Comparison of ENCODE assay signal across 1 cellular context in the genomic region with DNA sequence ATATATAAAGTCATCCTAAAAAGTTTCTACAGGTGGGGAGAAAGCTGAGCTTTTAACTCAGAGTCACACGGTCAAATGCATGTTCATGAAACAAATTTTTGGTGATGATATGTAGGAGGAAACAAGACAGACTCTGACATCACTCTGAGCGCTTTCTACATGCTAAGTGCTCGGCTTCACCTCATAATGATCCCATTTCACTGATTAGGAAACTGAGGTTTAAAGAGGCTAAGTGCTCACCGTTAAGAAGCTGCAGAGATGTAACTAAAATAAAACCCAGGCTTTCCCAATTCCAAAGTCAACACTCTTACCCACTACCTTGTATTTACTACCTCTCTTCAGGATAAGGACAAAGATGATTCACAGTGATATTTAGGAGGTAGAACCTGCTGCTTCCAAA.
TF ChIP-seq lines count a peak whose summit lies in the region.

No MANE protein-coding gene starts in this region.

TF ChIP-seq in K562, 482 proteins besides CTCF, POLR2A, EP300 and RAD21:
- TF ChIP-seq CHD4 (IDR thresholded peaks at IDR 0.05; ENCODE audit: insufficient read depth, insufficient replicate concordance, low read depth, low read length, poor library complexity, severe bottlenecking): peak; percentile 47
- TF ChIP-seq, protein P1, sequence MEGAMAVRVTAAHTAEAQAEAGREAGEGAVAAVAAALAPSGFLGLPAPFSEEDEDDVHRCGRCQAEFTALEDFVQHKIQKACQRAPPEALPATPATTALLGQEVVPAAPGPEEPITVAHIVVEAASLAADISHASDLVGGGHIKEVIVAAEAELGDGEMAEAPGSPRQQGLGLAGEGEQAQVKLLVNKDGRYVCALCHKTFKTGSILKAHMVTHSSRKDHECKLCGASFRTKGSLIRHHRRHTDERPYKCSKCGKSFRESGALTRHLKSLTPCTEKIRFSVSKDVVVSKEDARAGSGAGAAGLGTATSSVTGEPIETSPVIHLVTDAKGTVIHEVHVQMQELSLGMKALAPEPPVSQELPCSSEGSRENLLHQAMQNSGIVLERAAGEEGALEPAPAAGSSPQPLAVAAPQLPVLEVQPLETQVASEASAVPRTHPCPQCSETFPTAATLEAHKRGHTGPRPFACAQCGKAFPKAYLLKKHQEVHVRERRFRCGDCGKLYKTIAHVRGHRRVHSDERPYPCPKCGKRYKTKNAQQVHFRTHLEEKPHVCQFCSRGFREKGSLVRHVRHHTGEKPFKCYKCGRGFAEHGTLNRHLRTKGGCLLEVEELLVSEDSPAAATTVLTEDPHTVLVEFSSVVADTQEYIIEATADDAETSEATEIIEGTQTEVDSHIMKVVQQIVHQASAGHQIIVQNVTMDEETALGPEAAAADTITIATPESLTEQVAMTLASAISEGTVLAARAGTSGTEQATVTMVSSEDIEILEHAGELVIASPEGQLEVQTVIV (CRISPR knock-in tag; IDR thresholded peaks at IDR 0.05; ENCODE audit: borderline replicate concordance): no peak
- TF ChIP-seq HDAC2 (IDR thresholded peaks at IDR 0.05): 0 out of 2 replicates have a peak, but pooled peaks have one; percentile 17
- no peak for TF ChIP-seq ILF3 (IDR thresholded peaks at IDR 0.05; ENCODE audit: borderline replicate concordance)
- TF ChIP-seq PHF20 (IDR thresholded peaks at IDR 0.05; ENCODE audit: partially characterized antibody): peak; percentile 14
- peak; percentile 33 to 48; a peak in 3 of 4 replicates for TF ChIP-seq KDM1A (IDR thresholded peaks at IDR 0.05)
- TF ChIP-seq RBM25 (IDR thresholded peaks at IDR 0.05; ENCODE audit: low read depth, low read length, severe bottlenecking): peak; percentile 99
- TF ChIP-seq ZNF121 (CRISPR knock-in tag; conservative IDR thresholded peaks at IDR 0.05): no peak
- peak; percentile 85 for TF ChIP-seq BCOR (IDR thresholded peaks at IDR 0.05)
- peak; percentile 48; the same call in 1 of the 2 replicates for TF ChIP-seq SMARCA5 (IDR thresholded peaks at IDR 0.05)
- no peak for TF ChIP-seq POLR2AphosphoS5 (IDR thresholded peaks at IDR 0.05; ENCODE audit: control insufficient read depth, insufficient read depth, low read depth, low read length)
- no peak for TF ChIP-seq ZNF165 (CRISPR knock-in tag; IDR thresholded peaks at IDR 0.05; ENCODE audit: borderline replicate concordance)
